ENCODE assay signal across 8 cellular contexts in the genomic region with DNA sequence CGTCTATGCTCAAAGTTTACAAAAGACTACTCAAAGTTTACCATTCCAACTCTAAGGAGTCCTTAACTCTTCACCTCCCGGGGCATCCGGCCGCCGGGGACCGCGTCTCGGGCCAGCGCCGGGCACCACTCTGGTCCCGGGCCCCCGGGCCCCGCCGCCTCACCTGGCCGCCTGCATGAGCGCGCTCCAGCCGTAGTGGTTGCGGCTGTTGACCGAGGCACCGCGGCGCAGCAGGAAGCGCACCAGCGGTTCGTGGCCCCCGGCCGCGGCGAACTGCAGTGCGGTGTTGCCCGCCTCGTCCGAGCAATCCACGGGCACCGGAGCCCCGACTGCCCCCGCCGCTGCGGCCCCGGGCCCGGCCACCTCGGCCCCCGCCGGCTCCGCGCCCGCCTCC. TPM values are rescaled to one million over a fixed set of nuclear protein-coding genes. Genes with fewer than 3 reads are reported as not detected.
DNase-seq lines count a peak whose midpoint lies in the region; ATAC-seq and TF ChIP-seq lines count a peak whose summit lies in the region.

No MANE protein-coding gene starts in this region.

- H3K27ac Mint-ChIP-seq in activated CD4-positive, alpha-beta memory T cell treated with anti-CD3 and anti-CD28 coated beads, Interleukin-2, amount 10 ng/mL, durations not matched to agents 7 days and 5 days, result no peak overlapping the region

- no peak for TF ChIP-seq CTCF in AG04450 (IDR thresholded peaks at IDR 0.05; ENCODE audit: low read depth, low read length)
- TF ChIP-seq CTCF in fibroblast of villous mesenchyme (IDR thresholded peaks at IDR 0.05; ENCODE audit: insufficient read depth, low read depth, low read length), result no peak
- TF ChIP-seq CTCF in osteoblast (IDR thresholded peaks at IDR 0.05; ENCODE audit: extremely low read depth, low read depth, low read length), result no peak

- CTCF ChIA-PET in AG04450 (lab: Charles Lee), result interaction anchor here (0.6 kb wide), 1 partner anchor 132 kb away, joined by 3 read pairs; no protein-coding TSS in a partner anchor
- CTCF ChIA-PET in activated CD4-positive, alpha-beta memory T cell treated with anti-CD3 and anti-CD28 coated beads, Interleukin-2, amount 10 ng/mL, durations not matched to agents 7 days and 5 days (lab: Charles Lee), result interaction anchor here (2.3 kb wide), 1 partner anchor 20 kb away, joined by 7 read pairs; no protein-coding TSS in a partner anchor

- peaks cover 20% of the 10 kb centered on the region for H3K4me1 ChIP-seq in osteoblast (ENCODE audit: insufficient read depth, low read length)

- POLR2A ChIA-PET in AG04450 (lab: Yijun Ruan, JAX), result no interaction called here
- POLR2A ChIA-PET in activated CD4-positive, alpha-beta memory T cell treated with anti-CD3 and anti-CD28 coated beads, Interleukin-2, amount 10 ng/mL, durations not matched to agents 7 days and 5 days (lab: Charles Lee), result interaction anchor here (1.5 kb wide), 1 partner anchor 12 kb away, joined by 5 read pairs; no protein-coding TSS in a partner anchor

- ATAC-seq in GM18907 (IDR thresholded peaks at IDR 0.05; ENCODE audit: unreplicated experiment) (peak; percentile 42), HG03159 (IDR thresholded peaks at IDR 0.05; ENCODE audit: unreplicated experiment) (peak; percentile 39)

- peak overlapping the region; percentile 65 for H3K4me3 ChIP-seq in AG04450 (ENCODE audit: low read depth, low read length)
- H3K4me3 ChIP-seq in fibroblast of villous mesenchyme (ENCODE audit: low read depth, low read length), result peak overlapping the region; percentile 61
- H3K4me3 ChIP-seq in osteoblast (ENCODE audit: insufficient read depth, low read length), result peak overlapping the region; percentile 83

- peak overlapping the region; percentile 80 for H3K4me2 ChIP-seq in osteoblast (ENCODE audit: insufficient read depth, low read length)

- H3K9me3 Mint-ChIP-seq in activated CD4-positive, alpha-beta memory T cell treated with anti-CD3 and anti-CD28 coated beads, Interleukin-2, amount 10 ng/mL, durations not matched to agents 7 days and 5 days, result peaks cover 12% of the 10 kb centered on the region

- peaks cover 20% of the 10 kb centered on the region for H3K27me3 Mint-ChIP-seq in activated CD4-positive, alpha-beta memory T cell treated with anti-CD3 and anti-CD28 coated beads, Interleukin-2, amount 10 ng/mL, durations not matched to agents 7 days and 5 days

- H2AFZ ChIP-seq in osteoblast (ENCODE audit: low read length), result peak overlapping the region; percentile 1

- peaks cover 5% of the 10 kb centered on the region for H3K9me3 ChIP-seq in AG04450 (ENCODE audit: control insufficient read depth, insufficient read depth, low read length)
- H3K9me3 ChIP-seq in osteoblast (ENCODE audit: low read depth, low read length), result no peaks in the 10 kb centered on the region

- H4K20me1 ChIP-seq in osteoblast (ENCODE audit: insufficient read depth, low read length), result peaks cover 12% of the 10 kb centered on the region

- peak overlapping the region; percentile 56 for H3K4me3 Mint-ChIP-seq in activated CD4-positive, alpha-beta memory T cell treated with anti-CD3 and anti-CD28 coated beads, Interleukin-2, amount 10 ng/mL, durations not matched to agents 7 days and 5 days

- peaks cover 19% of the 10 kb centered on the region for H3K4me1 Mint-ChIP-seq in activated CD4-positive, alpha-beta memory T cell treated with anti-CD3 and anti-CD28 coated beads, Interleukin-2, amount 10 ng/mL, durations not matched to agents 7 days and 5 days

- peaks cover 28% of the 10 kb centered on the region for H3K79me2 ChIP-seq in osteoblast (ENCODE audit: insufficient read depth, low read length)

- H3K27ac ChIP-seq in AG04450 (ENCODE audit: low read depth, low read length), result no peak overlapping the region
- peak overlapping the region; percentile 2 for H3K27ac ChIP-seq in osteoblast (ENCODE audit: low read depth, low read length)

- DNase-seq in AG04450 (ENCODE audit: low read depth, low spot score) (no peak), fibroblast of villous mesenchyme (ENCODE audit: low read depth) (no peak), osteoblast (ENCODE audit: insufficient read length, low spot score, missing footprints) (peak; percentile 92), Ammon's horn (ENCODE audit: low spot score) (no peak), EL (no peak)
- peak; percentile 23 for DNase-seq in activated CD4-positive, alpha-beta memory T cell treated with anti-CD3 and anti-CD28 coated beads, Interleukin-2, amount 10 ng/mL, durations not matched to agents 7 days and 5 days

- H3K36me3 Mint-ChIP-seq in activated CD4-positive, alpha-beta memory T cell treated with anti-CD3 and anti-CD28 coated beads, Interleukin-2, amount 10 ng/mL, durations not matched to agents 7 days and 5 days (ENCODE audit: low read depth), result peaks cover 4% of the 10 kb centered on the region

- no peaks in the 10 kb centered on the region for H3K36me3 ChIP-seq in osteoblast (ENCODE audit: insufficient read depth, low read length)

- peaks cover 6% of the 10 kb centered on the region for H3K27me3 ChIP-seq in AG04450 (ENCODE audit: control insufficient read depth, insufficient read depth, low read length)
- H3K27me3 ChIP-seq in osteoblast (ENCODE audit: insufficient read depth, low read length), result no peaks in the 10 kb centered on the region

RNA-seq across cellular contexts. Expression of a gene that starts 0.4 kb away (rescaled TPM):
- polyA plus RNA-seq in AG04450 (2011; rRNA removed), result 10.5 and 12.4 TPM in 2 replicates
- 10.4 and 12.1 TPM in 2 replicates for polyA minus RNA-seq in AG04450 (2011; rRNA and poly(A)+ RNA removed)
- total RNA-seq in activated CD4-positive, alpha-beta memory T cell treated with anti-CD3 and anti-CD28 coated beads, Interleukin-2, amount 10 ng/mL, durations not matched to agents 7 days and 5 days, result 1 to 10 TPM; 2.7 to 4.7 TPM
- total RNA-seq in fibroblast of villous mesenchyme (6.9 and 16.4 TPM in 2 replicates), osteoblast (21.7 and 25.6 TPM in 2 replicates)

RNA-seq across cellular contexts. Expression of a gene that starts 11.5 kb away (rescaled TPM):
- polyA plus RNA-seq in AG04450 (2011; rRNA removed), result 2.8 and 4.2 TPM in 2 replicates
- polyA minus RNA-seq in AG04450 (2011; rRNA and poly(A)+ RNA removed), result 1.4 and 1.7 TPM in 2 replicates
- total RNA-seq in activated CD4-positive, alpha-beta memory T cell treated with anti-CD3 and anti-CD28 coated beads, Interleukin-2, amount 10 ng/mL, durations not matched to agents 7 days and 5 days, result 1 to 10 TPM; 2.0 to 2.2 TPM
- total RNA-seq in fibroblast of villous mesenchyme (1.3 and 4.5 TPM in 2 replicates), osteoblast (10.1 and 11.8 TPM in 2 replicates)

Comparison
In these comparisons a context has a peak if more than half of its experiments do, and no peak if none do; other contexts are left out.
1. DNase-seq: peak in activated CD4-positive, alpha-beta memory T cell treated with anti-CD3 and anti-CD28 coated beads, Interleukin-2, amount 10 ng/mL, durations not matched to agents 7 days and 5 days (single experiment) and osteoblast (single experiment); none in AG04450 (single experiment), fibroblast of villous mesenchyme (single experiment), Ammon's horn (single experiment) and EL (single experiment).
2. Peak in every context shown above with its lines, with median percentiles within 50 percentile points of each other: H3K4me3 ChIP-seq.